26 cellular contexts compared by ENCODE assay signal in genomic region chr12:7217475-7218069, GRCh38.
"Had no signal": no experiment of that assay in that cellular context is flagged by ENCODE, and none has a peak within 500 bp of the region (broad histone marks: within the 10 kb centered on the region; RNA-seq: fewer than 3 reads in every experiment).

No MANE protein-coding gene starts in this region.

- H3K4me1 ChIP-seq: left ventricle myocardium inferior, pancreas, prostate gland, suprapubic skin, tibial artery, vagina had no signal

- DNase-seq: hypothalamus; immature natural killer cell; kidney; left ventricle myocardium inferior; midbrain; mucosa of descending colon; naive thymus-derived CD4-positive, alpha-beta T cell; nucleus accumbens; pancreas; posterior cingulate gyrus; retina; right cardiac atrium; stimulated activated CD4-positive, alpha-beta T cell treated with anti-CD3 and anti-CD28 coated beads, Interleukin-12 subunit alpha, Interleukin-12 subunit beta, amount 100 ng/mL, for 4 hours; stimulated activated CD4-positive, alpha-beta T cell treated with anti-CD3 and anti-CD28 coated beads, Interleukin-15, amount 100 ng/mL, for 24 hours; stimulated activated CD4-positive, alpha-beta T cell treated with anti-CD3 and anti-CD28 coated beads, Interleukin-2, amount 100 ng/mL, for 24 hours; stimulated activated CD4-positive, alpha-beta T cell treated with anti-CD3 and anti-CD28 coated beads, Interleukin-4, amount 100 ng/mL, for 1 hour; stimulated activated naive CD4-positive, alpha-beta T cell; tibial artery had no signal

- H3K27ac ChIP-seq: left ventricle myocardium inferior, pancreas, prostate gland, skin epidermis, suprapubic skin, thoracic aorta, tibial artery, vagina had no signal

- ATAC-seq: mucosa of descending colon; naive thymus-derived CD4-positive, alpha-beta T cell; natural killer cell treated with Interleukin-12 subunit alpha and Interleukin-12 subunit beta and Interleukin-15 and Interleukin-18, amount 100 ng/mL, for 72 hours; pancreas; right cardiac atrium; sciatic nerve had no signal

- H3K9me3 ChIP-seq: mucosa of descending colon, pancreas, prostate gland, vagina had no signal

- H3K27me3 ChIP-seq: pancreas, suprapubic skin, tibial artery, vagina had no signal

- H3K36me3 ChIP-seq: pancreas, prostate gland, thoracic aorta, vagina had no signal

- H3K4me3 ChIP-seq: left ventricle myocardium inferior, lung, mucosa of descending colon, pancreas, prostate gland, skin epidermis, suprapubic skin, thoracic aorta, tibial artery, vagina had no signal
